1 cellular context compared by ENCODE assay signal in genomic region chr10:125720002-125720382, GRCh38.
TF ChIP-seq lines count a peak whose summit lies in the region.

No MANE protein-coding gene starts in this region.

TF ChIP-seq in GM12878, 131 proteins besides CTCF, POLR2A, EP300 and RAD21:
- TF ChIP-seq TBL1XR1 (IDR thresholded peaks at IDR 0.05; ENCODE audit: low read depth, low read length): no peak
- no peak for TF ChIP-seq RELA (IDR thresholded peaks at IDR 0.05; ENCODE audit: borderline replicate concordance, partially characterized antibody)
- TF ChIP-seq NR2F1 (conservative IDR thresholded peaks at IDR 0.05): no peak
- TF ChIP-seq, protein P1, sequence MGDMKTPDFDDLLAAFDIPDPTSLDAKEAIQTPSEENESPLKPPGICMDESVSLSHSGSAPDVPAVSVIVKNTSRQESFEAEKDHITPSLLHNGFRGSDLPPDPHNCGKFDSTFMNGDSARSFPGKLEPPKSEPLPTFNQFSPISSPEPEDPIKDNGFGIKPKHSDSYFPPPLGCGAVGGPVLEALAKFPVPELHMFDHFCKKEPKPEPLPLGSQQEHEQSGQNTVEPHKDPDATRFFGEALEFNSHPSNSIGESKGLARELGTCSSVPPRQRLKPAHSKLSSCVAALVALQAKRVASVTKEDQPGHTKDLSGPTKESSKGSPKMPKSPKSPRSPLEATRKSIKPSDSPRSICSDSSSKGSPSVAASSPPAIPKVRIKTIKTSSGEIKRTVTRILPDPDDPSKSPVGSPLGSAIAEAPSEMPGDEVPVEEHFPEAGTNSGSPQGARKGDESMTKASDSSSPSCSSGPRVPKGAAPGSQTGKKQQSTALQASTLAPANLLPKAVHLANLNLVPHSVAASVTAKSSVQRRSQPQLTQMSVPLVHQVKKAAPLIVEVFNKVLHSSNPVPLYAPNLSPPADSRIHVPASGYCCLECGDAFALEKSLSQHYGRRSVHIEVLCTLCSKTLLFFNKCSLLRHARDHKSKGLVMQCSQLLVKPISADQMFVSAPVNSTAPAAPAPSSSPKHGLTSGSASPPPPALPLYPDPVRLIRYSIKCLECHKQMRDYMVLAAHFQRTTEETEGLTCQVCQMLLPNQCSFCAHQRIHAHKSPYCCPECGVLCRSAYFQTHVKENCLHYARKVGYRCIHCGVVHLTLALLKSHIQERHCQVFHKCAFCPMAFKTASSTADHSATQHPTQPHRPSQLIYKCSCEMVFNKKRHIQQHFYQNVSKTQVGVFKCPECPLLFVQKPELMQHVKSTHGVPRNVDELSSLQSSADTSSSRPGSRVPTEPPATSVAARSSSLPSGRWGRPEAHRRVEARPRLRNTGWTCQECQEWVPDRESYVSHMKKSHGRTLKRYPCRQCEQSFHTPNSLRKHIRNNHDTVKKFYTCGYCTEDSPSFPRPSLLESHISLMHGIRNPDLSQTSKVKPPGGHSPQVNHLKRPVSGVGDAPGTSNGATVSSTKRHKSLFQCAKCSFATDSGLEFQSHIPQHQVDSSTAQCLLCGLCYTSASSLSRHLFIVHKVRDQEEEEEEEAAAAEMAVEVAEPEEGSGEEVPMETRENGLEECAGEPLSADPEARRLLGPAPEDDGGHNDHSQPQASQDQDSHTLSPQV (IDR thresholded peaks at IDR 0.05): no peak
- TF ChIP-seq SIX5 (IDR thresholded peaks at IDR 0.05; ENCODE audit: low read depth, low read length, severe bottlenecking): no peak
- no peak for TF ChIP-seq NBN (IDR thresholded peaks at IDR 0.05)
- TF ChIP-seq ASH2L (IDR thresholded peaks at IDR 0.05; ENCODE audit: borderline replicate concordance, low read depth): no peak
- TF ChIP-seq FOXK2 (IDR thresholded peaks at IDR 0.05): no peak
- TF ChIP-seq ATF2 (IDR thresholded peaks at IDR 0.05; ENCODE audit: low read length): no peak
- no peak for TF ChIP-seq ETV6 (conservative IDR thresholded peaks at IDR 0.05 in 1 of 2, IDR thresholded peaks at IDR 0.05 in 1 of 2; ENCODE audit: borderline replicate concordance in 1 of 2, low read depth in 1 of 2)
- no peak for TF ChIP-seq YY1 (IDR thresholded peaks at IDR 0.05; ENCODE audit: low read depth, low read length)
- no peak for TF ChIP-seq ATF7 (IDR thresholded peaks at IDR 0.05; ENCODE audit: low read depth)
- no peak for TF ChIP-seq KAT2A (conservative IDR thresholded peaks at IDR 0.05; ENCODE audit: control insufficient read depth, low read depth, low read length)
- TF ChIP-seq, protein P2, sequence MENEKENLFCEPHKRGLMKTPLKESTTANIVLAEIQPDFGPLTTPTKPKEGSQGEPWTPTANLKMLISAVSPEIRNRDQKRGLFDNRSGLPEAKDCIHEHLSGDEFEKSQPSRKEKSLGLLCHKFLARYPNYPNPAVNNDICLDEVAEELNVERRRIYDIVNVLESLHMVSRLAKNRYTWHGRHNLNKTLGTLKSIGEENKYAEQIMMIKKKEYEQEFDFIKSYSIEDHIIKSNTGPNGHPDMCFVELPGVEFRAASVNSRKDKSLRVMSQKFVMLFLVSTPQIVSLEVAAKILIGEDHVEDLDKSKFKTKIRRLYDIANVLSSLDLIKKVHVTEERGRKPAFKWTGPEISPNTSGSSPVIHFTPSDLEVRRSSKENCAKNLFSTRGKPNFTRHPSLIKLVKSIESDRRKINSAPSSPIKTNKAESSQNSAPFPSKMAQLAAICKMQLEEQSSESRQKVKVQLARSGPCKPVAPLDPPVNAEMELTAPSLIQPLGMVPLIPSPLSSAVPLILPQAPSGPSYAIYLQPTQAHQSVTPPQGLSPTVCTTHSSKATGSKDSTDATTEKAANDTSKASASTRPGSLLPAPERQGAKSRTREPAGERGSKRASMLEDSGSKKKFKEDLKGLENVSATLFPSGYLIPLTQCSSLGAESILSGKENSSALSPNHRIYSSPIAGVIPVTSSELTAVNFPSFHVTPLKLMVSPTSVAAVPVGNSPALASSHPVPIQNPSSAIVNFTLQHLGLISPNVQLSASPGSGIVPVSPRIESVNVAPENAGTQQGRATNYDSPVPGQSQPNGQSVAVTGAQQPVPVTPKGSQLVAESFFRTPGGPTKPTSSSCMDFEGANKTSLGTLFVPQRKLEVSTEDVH (IDR thresholded peaks at IDR 0.05; ENCODE audit: low read depth, partially characterized antibody): no peak
- TF ChIP-seq MEF2A (IDR thresholded peaks at IDR 0.05; ENCODE audit: insufficient read depth, low read depth, low read length): no peak
- TF ChIP-seq ZNF384 (IDR thresholded peaks at IDR 0.05; ENCODE audit: borderline replicate concordance, low read depth, low read length): no peak
